13 cellular contexts compared by ENCODE assay signal in the genomic region with DNA sequence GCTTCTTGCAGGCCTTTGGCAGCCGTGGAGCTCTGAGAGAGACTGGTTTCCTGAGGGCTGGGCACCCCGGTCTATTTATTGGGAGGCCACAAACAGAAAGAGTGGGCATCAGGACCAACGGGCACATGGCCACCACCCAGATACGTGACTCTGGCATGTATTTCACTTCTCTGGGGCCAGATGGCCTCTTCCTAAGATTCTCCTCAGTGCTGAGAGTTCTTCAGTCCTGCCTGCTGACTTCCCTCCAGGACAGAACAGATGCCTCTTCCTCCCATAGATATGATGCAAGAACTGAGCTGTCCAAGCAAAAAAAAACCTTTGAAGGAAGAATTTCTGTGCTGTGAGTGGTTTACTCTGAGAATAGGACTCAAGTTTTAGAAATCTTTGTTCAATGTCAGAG.
A peak's percentile ranks its signal among the peaks of the same experiment; 100 is the strongest.
DNase-seq lines count a peak whose midpoint lies in the region; ATAC-seq, FAIRE-seq and TF ChIP-seq lines count a peak whose summit lies in the region.
"Had no signal": no experiment of that assay in that cellular context is flagged by ENCODE, and none has a peak within 500 bp of the region (broad histone marks: within the 10 kb centered on the region; RNA-seq: fewer than 3 reads in every experiment).

No MANE protein-coding gene starts in this region.

- H3K9me2 ChIP-seq in hepatocyte (replicated peaks; ENCODE audit: insufficient read depth) = no peaks in the 10 kb centered on the region

- peaks cover 79% of the 10 kb centered on the region for H3K4me1 Mint-ChIP-seq in astrocyte (ENCODE audit: low read depth, unreplicated experiment)
- H3K4me1 Mint-ChIP-seq: activated naive CD4-positive, alpha-beta T cell treated with anti-CD3 and anti-CD28 coated beads, Interleukin-2, amount 10 ng/mL, durations not matched to agents 7 days and 5 days; stimulated activated naive CD8-positive, alpha-beta T cell treated with anti-CD3 and anti-CD28 coated beads, Interleukin-15, amount 100 ng/mL, for 72 hours had no signal

- H2AFZ ChIP-seq in astrocyte (ENCODE audit: low read depth, low read length) (no peak overlapping the region), hepatocyte (no peak overlapping the region)

- H3K27ac ChIP-seq in A549 = peak overlapping the region; percentile 52 to 78; a peak in 5 of 6 replicates
- peak overlapping the region; percentile 53 for H3K27ac ChIP-seq in astrocyte (ENCODE audit: low read depth, low read length)
- peak overlapping the region; percentile 70 for H3K27ac ChIP-seq in hepatocyte
- H3K27ac ChIP-seq: sigmoid colon had no signal

- peak overlapping the region; percentile 87 for H3K27ac Mint-ChIP-seq in astrocyte (ENCODE audit: unreplicated experiment)
- H3K27ac Mint-ChIP-seq: activated naive CD4-positive, alpha-beta T cell treated with anti-CD3 and anti-CD28 coated beads, Interleukin-2, amount 10 ng/mL, durations not matched to agents 7 days and 5 days; T-helper 2 cell treated with Interferon-gamma antibody and Interleukin-4, amounts not matched to agents 5 μg/mL and 100 μg/mL, for 36 hours had no signal

- ATAC-seq in A549 = peak in 1 of 2 experiments; percentile 31; a peak in 3 of 6 replicates
- ATAC-seq: stimulated activated naive CD8-positive, alpha-beta T cell treated with anti-CD3 and anti-CD28 coated beads, Interleukin-15, amount 100 ng/mL, for 72 hours had no signal

- no peak for TF ChIP-seq EP300 in A549 (IDR thresholded peaks at IDR 0.05)

- peaks cover 88% of the 10 kb centered on the region for H3K79me2 ChIP-seq in astrocyte (ENCODE audit: insufficient read depth, low read length)
- H3K79me2 ChIP-seq in hepatocyte = peaks cover 99% of the 10 kb centered on the region

- TF ChIP-seq CTCF in A549 (IDR thresholded peaks at IDR 0.05) (no peak), astrocyte (IDR thresholded peaks at IDR 0.05; ENCODE audit: insufficient read depth, low read depth, low read length) (no peak), hepatocyte (IDR thresholded peaks at IDR 0.05; ENCODE audit: poor library complexity) (no peak), lower leg skin (IDR thresholded peaks at IDR 0.05) (no peak)

- H3K9me3 ChIP-seq in A549 = no peaks in the 10 kb centered on the region
- H3K9me3 ChIP-seq in astrocyte (ENCODE audit: insufficient read depth, low read depth, low read length) = no peaks in the 10 kb centered on the region
- H3K9me3 ChIP-seq in hepatocyte (ENCODE audit: low read depth) = no peaks in the 10 kb centered on the region

- H3K4me2 ChIP-seq in A549 = no peak overlapping the region
- peak overlapping the region; percentile 38 for H3K4me2 ChIP-seq in astrocyte (ENCODE audit: low read length)
- H3K4me2 ChIP-seq in hepatocyte = peak overlapping the region; percentile 51

- no peak for FAIRE-seq in A549 (lab: Jason Lieb, UNC)
- no peak for FAIRE-seq in HTR-8/SVneo (lab: Jason Lieb, UNC)
- peak; percentile 76 for FAIRE-seq in astrocyte (lab: Jason Lieb, UNC)
- no peak for FAIRE-seq in H54 (lab: Jason Lieb, UNC)

- H4K20me1 ChIP-seq in astrocyte (ENCODE audit: insufficient read depth, low read length) (peaks cover 45% of the 10 kb centered on the region), hepatocyte (ENCODE audit: insufficient read depth, poor library complexity, severe bottlenecking) (peaks cover 84% of the 10 kb centered on the region)

- no peaks in the 10 kb centered on the region for H3K36me3 ChIP-seq in astrocyte (ENCODE audit: insufficient read depth, low read length)
- no peaks in the 10 kb centered on the region for H3K36me3 ChIP-seq in hepatocyte (replicated peaks; ENCODE audit: insufficient read depth, low read depth)
- H3K36me3 ChIP-seq: sigmoid colon had no signal

- H3K9me3 Mint-ChIP-seq in astrocyte (ENCODE audit: unreplicated experiment) = no peaks in the 10 kb centered on the region
- H3K9me3 Mint-ChIP-seq: activated naive CD4-positive, alpha-beta T cell treated with anti-CD3 and anti-CD28 coated beads, Interleukin-2, amount 10 ng/mL, durations not matched to agents 7 days and 5 days; stimulated activated naive CD8-positive, alpha-beta T cell treated with anti-CD3 and anti-CD28 coated beads, Interleukin-15, amount 100 ng/mL, for 72 hours; T-helper 2 cell treated with Interferon-gamma antibody and Interleukin-4, amounts not matched to agents 5 μg/mL and 100 μg/mL, for 36 hours had no signal

- peaks cover 11% of the 10 kb centered on the region for H3K36me3 Mint-ChIP-seq in astrocyte (ENCODE audit: low read depth, unreplicated experiment)
- H3K36me3 Mint-ChIP-seq: activated naive CD4-positive, alpha-beta T cell treated with anti-CD3 and anti-CD28 coated beads, Interleukin-2, amount 10 ng/mL, durations not matched to agents 7 days and 5 days had no signal

- no peaks in the 10 kb centered on the region for H3K27me3 Mint-ChIP-seq in astrocyte (ENCODE audit: low read depth, unreplicated experiment)

- POLR2A ChIA-PET in A549 (lab: Yijun Ruan, JAX) = no interaction called here

- peak overlapping the region; percentile 46 for H3K9ac ChIP-seq in astrocyte (ENCODE audit: low read length)

- H3K4me1 ChIP-seq in A549 (peaks cover 23% of the 10 kb centered on the region; the same call in 2 of the 3 replicates), astrocyte (ENCODE audit: insufficient read depth, low read length) (peaks cover 35% of the 10 kb centered on the region), hepatocyte (ENCODE audit: insufficient read depth) (peaks cover 46% of the 10 kb centered on the region)
- H3K4me1 ChIP-seq: sigmoid colon had no signal

- TF ChIP-seq RAD21 in A549 (conservative IDR thresholded peaks at IDR 0.05 in 1 of 2, IDR thresholded peaks at IDR 0.05 in 1 of 2) = no peak

- no peaks in the 10 kb centered on the region for H3K27me3 ChIP-seq in astrocyte (ENCODE audit: insufficient read depth, low read length)
- H3K27me3 ChIP-seq in hepatocyte = no peaks in the 10 kb centered on the region
- H3K27me3 ChIP-seq: sigmoid colon had no signal

- CTCF ChIA-PET in A549 (lab: Yijun Ruan, JAX) = interaction anchor here (0.7 to 2.2 kb wide), 5 partner anchors 10 to 57 kb away, joined by 3 to 7 read pairs (median 4); no protein-coding TSS in a partner anchor

- 78% methylated on average over 3 of the region's 4 CpGs for WGBS in A549 (ENCODE audit: missing lambda C conversion rate)
- WGBS in hepatocyte (ENCODE audit: low lambda C conversion rate, missing lambda C conversion rate) = 79% methylated on average over 4 of the region's 4 CpGs
- WGBS in lower leg skin, 2 donors = 38 to 54% methylated on average over 4 of the region's 4 CpGs

- DNase-seq in A549 (ENCODE audit: low read depth in 1 of 2, low spot score in 1 of 2) (no peak), HTR-8/SVneo (ENCODE audit: insufficient read length, low spot score) (peak; percentile 51), astrocyte (ENCODE audit: low read depth) (peak; percentile 81), hepatocyte (ENCODE audit: low spot score) (peak; percentile 56), NCI-H2029 treated with DMSO at 0.1 percent for 48 hours (lab: John Stamatoyannopoulos, UW) (no peak), H54 (ENCODE audit: insufficient read length, low spot score) (no peak), lower leg skin (ENCODE audit: low spot score in 2 of 2) (no peak)
- no peak for DNase-seq in effector CD4-positive, alpha-beta T cell
- DNase-seq: activated naive CD4-positive, alpha-beta T cell treated with anti-CD3 and anti-CD28 coated beads, Interleukin-2, amount 10 ng/mL, durations not matched to agents 7 days and 5 days; NCI-H187 treated with DMSO at 0.1 percent for 48 hours; sigmoid colon; stimulated activated naive CD8-positive, alpha-beta T cell treated with anti-CD3 and anti-CD28 coated beads, Interleukin-15, amount 100 ng/mL, for 72 hours had no signal

- intact Hi-C loops in lower leg skin (cut with DNase I; ENCODE audit: low total_unique reads) = no loop called here

- H3K4me3 Mint-ChIP-seq in astrocyte (ENCODE audit: unreplicated experiment) = peak overlapping the region; percentile 22
- H3K4me3 Mint-ChIP-seq: activated naive CD4-positive, alpha-beta T cell treated with anti-CD3 and anti-CD28 coated beads, Interleukin-2, amount 10 ng/mL, durations not matched to agents 7 days and 5 days; stimulated activated naive CD8-positive, alpha-beta T cell treated with anti-CD3 and anti-CD28 coated beads, Interleukin-15, amount 100 ng/mL, for 72 hours; T-helper 2 cell treated with Interferon-gamma antibody and Interleukin-4, amounts not matched to agents 5 μg/mL and 100 μg/mL, for 36 hours had no signal

- TF ChIP-seq POLR2A in A549 (IDR thresholded peaks at IDR 0.05; ENCODE audit: low read length) (no peak), H54 (IDR thresholded peaks at IDR 0.05; ENCODE audit: low read depth, low read length) (no peak), lower leg skin (IDR thresholded peaks at IDR 0.05) (no peak)

- H3K4me3 ChIP-seq in A549 (no peak overlapping the region), astrocyte (ENCODE audit: insufficient read depth, low read depth, low read length) (no peak overlapping the region), hepatocyte (no peak overlapping the region), lower leg skin (ENCODE audit: low read depth, poor library complexity, severe bottlenecking) (no peak overlapping the region)
- H3K4me3 ChIP-seq: sigmoid colon had no signal

TF ChIP-seq in A549, 52 proteins besides CTCF, POLR2A, EP300 and RAD21 (continues in another document):
- TF ChIP-seq HOXB5 (CRISPR knock-in tag; IDR thresholded peaks at IDR 0.05) = no peak
- TF ChIP-seq JUNB (IDR thresholded peaks at IDR 0.05) = no peak
- no peak for TF ChIP-seq CHD4 (IDR thresholded peaks at IDR 0.05; ENCODE audit: borderline replicate concordance)
- TF ChIP-seq TFCP2L1 (CRISPR knock-in tag; IDR thresholded peaks at IDR 0.05) = no peak
- no peak for TF ChIP-seq HEYL (CRISPR knock-in tag; IDR thresholded peaks at IDR 0.05)
- TF ChIP-seq, protein P1, sequence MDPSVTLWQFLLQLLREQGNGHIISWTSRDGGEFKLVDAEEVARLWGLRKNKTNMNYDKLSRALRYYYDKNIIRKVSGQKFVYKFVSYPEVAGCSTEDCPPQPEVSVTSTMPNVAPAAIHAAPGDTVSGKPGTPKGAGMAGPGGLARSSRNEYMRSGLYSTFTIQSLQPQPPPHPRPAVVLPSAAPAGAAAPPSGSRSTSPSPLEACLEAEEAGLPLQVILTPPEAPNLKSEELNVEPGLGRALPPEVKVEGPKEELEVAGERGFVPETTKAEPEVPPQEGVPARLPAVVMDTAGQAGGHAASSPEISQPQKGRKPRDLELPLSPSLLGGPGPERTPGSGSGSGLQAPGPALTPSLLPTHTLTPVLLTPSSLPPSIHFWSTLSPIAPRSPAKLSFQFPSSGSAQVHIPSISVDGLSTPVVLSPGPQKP (IDR thresholded peaks at IDR 0.05; ENCODE audit: low read depth, low read length) = no peak
- no peak for TF ChIP-seq ZSCAN20 (CRISPR knock-in tag; IDR thresholded peaks at IDR 0.05)
- no peak for TF ChIP-seq GATA3 (IDR thresholded peaks at IDR 0.05; ENCODE audit: borderline replicate concordance)
- TF ChIP-seq MAFK (IDR thresholded peaks at IDR 0.05; ENCODE audit: partially characterized antibody) = no peak
- TF ChIP-seq ZNF302 (CRISPR knock-in tag; IDR thresholded peaks at IDR 0.05) = no peak

Comparison
In these comparisons a context has a peak if more than half of its experiments do, and no peak if none do; other contexts are left out.
1. DNase-seq: peak in HTR-8/SVneo (single experiment), astrocyte (single experiment) and hepatocyte (single experiment); none in A549 (0 of 2), NCI-H2029 treated with DMSO at 0.1 percent for 48 hours (single experiment), H54 (single experiment), effector CD4-positive, alpha-beta T cell (single experiment) and lower leg skin (0 of 2).
2. Peak in every context shown above with its lines, with median percentiles within 50 percentile points of each other: H3K27ac ChIP-seq.